In genomic region chr11:2584434-2584811, GRCh38 we compare ENCODE assay signal across 22 cellular contexts.
DNase-seq lines count a peak whose midpoint lies in the region; ATAC-seq, FAIRE-seq and TF ChIP-seq lines count a peak whose summit lies in the region.
"Had no signal": no experiment of that assay in that cellular context is flagged by ENCODE, and none has a peak within 500 bp of the region (broad histone marks: within the 10 kb centered on the region; RNA-seq: fewer than 3 reads in every experiment).

No MANE protein-coding gene starts in this region.

- H3K27me3 ChIP-seq in bronchial epithelial cell (ENCODE audit: control insufficient read depth, insufficient read depth, low read length): no peaks in the 10 kb centered on the region
- no peaks in the 10 kb centered on the region for H3K27me3 ChIP-seq in osteoblast (ENCODE audit: insufficient read depth, low read length)
- H3K27me3 ChIP-seq in CD4-positive, alpha-beta memory T cell (ENCODE audit: insufficient read depth, low read length): no peaks in the 10 kb centered on the region
- H3K27me3 ChIP-seq: BLaER1 had no signal

- H3K9me3 Mint-ChIP-seq in activated naive CD4-positive, alpha-beta T cell treated with anti-CD3 and anti-CD28 coated beads, Interleukin-2, amount 50 U/mL, for 72 hours: no peaks in the 10 kb centered on the region
- H3K9me3 Mint-ChIP-seq in CD4-positive, alpha-beta memory T cell: no peaks in the 10 kb centered on the region
- H3K9me3 Mint-ChIP-seq: CD4-positive, CD25-positive, alpha-beta regulatory T cell; CD8-positive, alpha-beta memory T cell had no signal

- no peaks in the 10 kb centered on the region for H3K79me2 ChIP-seq in osteoblast (ENCODE audit: insufficient read depth, low read length)

- POLR2A ChIA-PET in CD4-positive, alpha-beta memory T cell (lab: Charles Lee; ENCODE audit: partially characterized antibody): no interaction called here

- H3K4me1 Mint-ChIP-seq in CD4-positive, alpha-beta memory T cell: no peaks in the 10 kb centered on the region
- H3K4me1 Mint-ChIP-seq: B cell; CD4-positive, CD25-positive, alpha-beta regulatory T cell; CD8-positive, alpha-beta memory T cell had no signal

- H3K9me3 ChIP-seq in osteoblast (ENCODE audit: low read depth, low read length): no peaks in the 10 kb centered on the region
- no peaks in the 10 kb centered on the region for H3K9me3 ChIP-seq in CD4-positive, alpha-beta memory T cell (ENCODE audit: control insufficient read depth in 1 of 2, low read length in 2 of 2)
- H3K9me3 ChIP-seq: BLaER1, HAP-1 had no signal

- TF ChIP-seq CTCF in bronchial epithelial cell (IDR thresholded peaks at IDR 0.05; ENCODE audit: insufficient read depth, low read length, severe bottlenecking): no peak
- TF ChIP-seq CTCF in osteoblast (IDR thresholded peaks at IDR 0.05; ENCODE audit: extremely low read depth, low read depth, low read length): no peak

- H3K4me3 ChIP-seq in bronchial epithelial cell (ENCODE audit: low read depth, low read length) (no peak overlapping the region), osteoblast (ENCODE audit: insufficient read depth, low read length) (no peak overlapping the region)
- no peak overlapping the region for H3K4me3 ChIP-seq in CD4-positive, alpha-beta memory T cell (ENCODE audit: low read length in 2 of 2)
- H3K4me3 ChIP-seq: BLaER1, GM23248, HAP-1 had no signal

- no peaks in the 10 kb centered on the region for H3K36me3 Mint-ChIP-seq in activated naive CD4-positive, alpha-beta T cell treated with anti-CD3 and anti-CD28 coated beads, Interleukin-2, amount 50 U/mL, for 72 hours
- H3K36me3 Mint-ChIP-seq in CD4-positive, alpha-beta memory T cell: peaks cover 0 to 10% of the 10 kb centered on the region in 2 donors
- H3K36me3 Mint-ChIP-seq: CD4-positive, CD25-positive, alpha-beta regulatory T cell had no signal

- DNase-seq in activated naive CD4-positive, alpha-beta T cell treated with Interleukin-2 at 50 U/mL for 16 hours: peak; percentile 0
- no peak for DNase-seq in activated naive CD4-positive, alpha-beta T cell treated with anti-CD3 and anti-CD28 coated beads, Interleukin-2, amount 50 U/mL, for 72 hours (ENCODE audit: low spot score in 2 of 2)
- DNase-seq in HTR-8/SVneo (ENCODE audit: insufficient read length, low spot score) (no peak), bronchial epithelial cell (ENCODE audit: low read depth) (no peak), osteoblast (ENCODE audit: insufficient read length, low spot score, missing footprints) (peak; percentile 6), DMS 273 (lab: John Stamatoyannopoulos, UW; ENCODE audit: unreplicated experiment) (no peak)
- no peak for DNase-seq in CD4-positive, alpha-beta memory T cell
- DNase-seq: CD4-positive, CD25-positive, alpha-beta regulatory T cell; DMS53; DMS79 treated with DMSO at 0.1 percent for 48 hours; GF-D8; GM23248 had no signal

- no peaks in the 10 kb centered on the region for H3K4me1 ChIP-seq in osteoblast (ENCODE audit: insufficient read depth, low read length)
- H3K4me1 ChIP-seq in CD4-positive, alpha-beta memory T cell (ENCODE audit: insufficient read depth, low read length): no peaks in the 10 kb centered on the region
- H3K4me1 ChIP-seq: HAP-1 had no signal

- no peak overlapping the region for H3K4me3 Mint-ChIP-seq in CD4-positive, alpha-beta memory T cell
- H3K4me3 Mint-ChIP-seq: B cell; CD4-positive, CD25-positive, alpha-beta regulatory T cell; CD8-positive, alpha-beta memory T cell had no signal

- no peaks in the 10 kb centered on the region for H4K20me1 ChIP-seq in osteoblast (ENCODE audit: insufficient read depth, low read length)
- H4K20me1 ChIP-seq: BLaER1 had no signal

- no peak for ATAC-seq in activated naive CD4-positive, alpha-beta T cell treated with anti-CD3 and anti-CD28 coated beads, Interleukin-2, amount 50 U/mL, for 72 hours
- no peak for ATAC-seq in GM19452 (IDR thresholded peaks at IDR 0.05; ENCODE audit: unreplicated experiment)

- no peak overlapping the region for H2AFZ ChIP-seq in osteoblast (ENCODE audit: low read length)
- H2AFZ ChIP-seq: GM23248 had no signal

- FAIRE-seq in HTR-8/SVneo (lab: Jason Lieb, UNC): peak; percentile 97
- peak; percentile 97 for FAIRE-seq in bronchial epithelial cell (lab: Jason Lieb, UNC)
- FAIRE-seq: A204.1, D721Med, GM18507 had no signal

- H3K36me3 ChIP-seq in bronchial epithelial cell (ENCODE audit: control insufficient read depth, insufficient read depth, low read length) (no peaks in the 10 kb centered on the region), osteoblast (ENCODE audit: insufficient read depth, low read length) (no peaks in the 10 kb centered on the region)
- H3K36me3 ChIP-seq in CD4-positive, alpha-beta memory T cell (ENCODE audit: insufficient read depth, low read length): no peaks in the 10 kb centered on the region
- H3K36me3 ChIP-seq: BLaER1, HAP-1 had no signal

- H3K4me2 ChIP-seq in osteoblast (ENCODE audit: insufficient read depth, low read length): no peak overlapping the region

- H3K27ac Mint-ChIP-seq in activated naive CD4-positive, alpha-beta T cell treated with anti-CD3 and anti-CD28 coated beads, Interleukin-2, amount 50 U/mL, for 72 hours: no peak overlapping the region
- H3K27ac Mint-ChIP-seq in CD4-positive, alpha-beta memory T cell: no peak overlapping the region
- H3K27ac Mint-ChIP-seq: B cell; CD4-positive, CD25-positive, alpha-beta regulatory T cell; CD8-positive, alpha-beta memory T cell had no signal

- intact Hi-C loops in CD4-positive, alpha-beta memory T cell (cut with micrococcal nuclease): no loop called here

- no peaks in the 10 kb centered on the region for H3K27me3 Mint-ChIP-seq in CD4-positive, alpha-beta memory T cell
- H3K27me3 Mint-ChIP-seq: B cell; CD4-positive, CD25-positive, alpha-beta regulatory T cell; CD8-positive, alpha-beta memory T cell had no signal

- no peak overlapping the region for H3K27ac ChIP-seq in osteoblast (ENCODE audit: low read depth, low read length)
- no peak overlapping the region for H3K27ac ChIP-seq in CD4-positive, alpha-beta memory T cell (ENCODE audit: low read depth, low read length)
- H3K27ac ChIP-seq: 22Rv1, BLaER1, C4-2B, GM23248 had no signal

- CTCF ChIA-PET in CD4-positive, alpha-beta memory T cell (lab: Charles Lee; ENCODE audit: partially characterized antibody): no interaction called here

Comparison
In these comparisons a context has a peak if more than half of its experiments do, and no peak if none do; other contexts are left out.
1. DNase-seq: peak in activated naive CD4-positive, alpha-beta T cell treated with Interleukin-2 at 50 U/mL for 16 hours (single experiment) and osteoblast (single experiment); none in activated naive CD4-positive, alpha-beta T cell treated with anti-CD3 and anti-CD28 coated beads, Interleukin-2, amount 50 U/mL, for 72 hours (0 of 2), HTR-8/SVneo (single experiment), bronchial epithelial cell (single experiment), CD4-positive, alpha-beta memory T cell (0 of 5) and DMS 273 (single experiment).